ENCODE assay signal across 24 cellular contexts in genomic region chr6:85069577-85069976, GRCh38.
DNase-seq lines count a peak whose midpoint lies in the region; ATAC-seq, FAIRE-seq and TF ChIP-seq lines count a peak whose summit lies in the region.
"Had no signal": no experiment of that assay in that cellular context is flagged by ENCODE, and none has a peak within 500 bp of the region (broad histone marks: within the 10 kb centered on the region; RNA-seq: fewer than 3 reads in every experiment).

No MANE protein-coding gene starts in this region.

- WGBS in A549 (ENCODE audit: missing lambda C conversion rate) = 94% methylated on average over 1 of the region's 1 CpG
- no CpG with 5 or more reads among the region's 1 CpG for WGBS in IMR-90 (ENCODE audit: extremely low coverage in 2 of 2, insufficient read length in 1 of 2), 2 experiments
- 88% methylated on average over 1 of the region's 1 CpG; no CpG with 5 or more reads in 1 of the 2 experiments for WGBS in H1 (ENCODE audit: extremely low coverage in 1 of 2, insufficient coverage in 1 of 2, insufficient read length in 1 of 2, insufficient replicate concordance in 2 of 2, low coverage in 1 of 2, low lambda C conversion rate in 2 of 2, missing lambda C conversion rate in 1 of 2), 2 experiments

- ATAC-seq in A549 = no peak
- ATAC-seq in IMR-90 (ENCODE audit: low read depth) = no peak
- ATAC-seq: GM12878 had no signal

- no peak overlapping the region for H2BK5ac ChIP-seq in IMR-90 (ENCODE audit: low read depth, low read length, poor library complexity, severe bottlenecking)
- H2BK5ac ChIP-seq in H1 (ENCODE audit: low read depth, low read length) = no peak overlapping the region

- H3K4me1 ChIP-seq in A549 (no peaks in the 10 kb centered on the region), IMR-90 (ENCODE audit: control insufficient read depth, insufficient read depth, low read length) (no peaks in the 10 kb centered on the region), H1 (replicated peaks in 1 of 4; ENCODE audit: control insufficient read depth in 3 of 4, insufficient read depth in 4 of 4, low read length in 3 of 4) (no peaks in the 10 kb centered on the region)
- H3K4me1 ChIP-seq: BLaER1 had no signal

- H2BK20ac ChIP-seq in IMR-90 (ENCODE audit: low read depth, low read length) = no peak overlapping the region
- H2BK20ac ChIP-seq in H1 (ENCODE audit: low read length) = no peak overlapping the region

- no peak overlapping the region for H4K5ac ChIP-seq in IMR-90 (ENCODE audit: low read depth, low read length)
- no peak overlapping the region for H4K5ac ChIP-seq in H1 (ENCODE audit: insufficient read length, low read depth, low read length)

- H3K4me3 ChIP-seq in A549 (no peak overlapping the region), IMR-90 (ENCODE audit: insufficient read depth, low read depth, low read length) (no peak overlapping the region), H1 (ENCODE audit: extremely low read depth in 1 of 4, insufficient read depth in 2 of 4, low read depth in 3 of 4, low read length in 4 of 4) (no peak overlapping the region)
- H3K4me3 ChIP-seq: BLaER1, GM12878 had no signal

- CTCF ChIA-PET in A549 (lab: Yijun Ruan, JAX) = no interaction called here
- CTCF ChIA-PET in IMR-90 (lab: Yijun Ruan, JAX) = no interaction called here
- CTCF ChIA-PET in H1 (lab: Charles Lee; ENCODE audit: partially characterized antibody) = no interaction called here

- H3K27me3 ChIP-seq in IMR-90 (ENCODE audit: control insufficient read depth, insufficient read depth, low read length) (no peaks in the 10 kb centered on the region), H1 (replicated peaks in 1 of 4; ENCODE audit: control insufficient read depth in 3 of 4, extremely low read depth in 1 of 4, insufficient read depth in 3 of 4, low read length in 3 of 4) (peaks cover 0 to 1% (median 0%) of the 10 kb centered on the region in 4 experiments; a peak in 1 of 7 replicates)
- H3K27me3 ChIP-seq: BE2C, BLaER1 had no signal

- H3K14ac ChIP-seq in IMR-90 (replicated peaks; ENCODE audit: low read depth, low read length) (no peak overlapping the region), H1 (ENCODE audit: insufficient read length) (no peak overlapping the region)

- DNase-seq in A549 (ENCODE audit: low read depth in 1 of 2, low spot score in 1 of 2) (no peak), IMR-90 (no peak), H1 (ENCODE audit: low read depth in 1 of 2, low spot score in 2 of 2) (no peak), cerebellum (ENCODE audit: low spot score) (no peak), AG20443 (ENCODE audit: low spot score) (no peak)
- DNase-seq: 8988T; BE2C; C1 segment of cervical spinal cord; CD4-positive, alpha-beta memory T cell; CD4-positive, CD25-positive, alpha-beta regulatory T cell; CD8-positive, alpha-beta memory T cell; COR-L47; DMS 273 treated with DMSO at 0.1 percent for 48 hours; DMS153; DMS53; DMS79; DND-41; EL; GDM1 had no signal

- TF ChIP-seq POLR2A in A549 (IDR thresholded peaks at IDR 0.05; ENCODE audit: low read length) = no peak
- no peak for TF ChIP-seq POLR2A in IMR-90 (IDR thresholded peaks at IDR 0.05; ENCODE audit: low read depth, low read length)
- no peak for TF ChIP-seq POLR2A in H1 (IDR thresholded peaks at IDR 0.05; ENCODE audit: control extremely low read depth in 1 of 2, low read depth in 2 of 2, low read length in 2 of 2)

- H3K4me2 ChIP-seq in A549 (no peak overlapping the region), IMR-90 (ENCODE audit: low read depth, low read length) (no peak overlapping the region), H1 (ENCODE audit: insufficient read depth in 1 of 2, low read depth in 2 of 2, low read length in 2 of 2) (no peak overlapping the region)
- H3K4me2 ChIP-seq: BLaER1 had no signal

- H2AFZ ChIP-seq in IMR-90 (replicated peaks; ENCODE audit: low read length, poor library complexity) = no peak overlapping the region
- H2AFZ ChIP-seq in H1 (ENCODE audit: low read length) = no peak overlapping the region

- H3K9me1 ChIP-seq in IMR-90 (ENCODE audit: insufficient read depth, low read length) = no peaks in the 10 kb centered on the region

- TF ChIP-seq CTCF in A549 (IDR thresholded peaks at IDR 0.05) (no peak), IMR-90 (conservative IDR thresholded peaks at IDR 0.05; ENCODE audit: low read depth, low read length) (no peak), H1 (IDR thresholded peaks at IDR 0.05; ENCODE audit: control extremely low read depth in 1 of 3, insufficient read depth in 1 of 3, low read depth in 1 of 3, low read length in 3 of 3) (no peak)

- H3K4ac ChIP-seq in IMR-90 (ENCODE audit: low read depth, low read length) = no peak overlapping the region
- no peak overlapping the region for H3K4ac ChIP-seq in H1 (replicated peaks; ENCODE audit: insufficient read length, low read depth, low read length)

- H2BK15ac ChIP-seq in IMR-90 (ENCODE audit: low read depth, low read length) (no peak overlapping the region), H1 (ENCODE audit: low read length) (no peak overlapping the region)

- H3K79me2 ChIP-seq in H1 (ENCODE audit: control insufficient read depth in 1 of 2, insufficient read depth in 2 of 2, low read length in 2 of 2) = no peaks in the 10 kb centered on the region

- no peak overlapping the region for H3K56ac ChIP-seq in IMR-90 (ENCODE audit: extremely low read depth, insufficient read depth, low read length)
- no peak overlapping the region for H3K56ac ChIP-seq in H1 (replicated peaks; ENCODE audit: insufficient read length, low read depth, low read length)

- H4K20me1 ChIP-seq in IMR-90 (ENCODE audit: insufficient read depth, low read length) (no peaks in the 10 kb centered on the region), H1 (replicated peaks in 1 of 2; ENCODE audit: control insufficient read depth in 1 of 2, insufficient read depth in 2 of 2, low read length in 2 of 2) (no peaks in the 10 kb centered on the region)
- H4K20me1 ChIP-seq: BLaER1 had no signal

- H3K18ac ChIP-seq in IMR-90 (ENCODE audit: low read depth, low read length) = no peak overlapping the region
- H3K18ac ChIP-seq in H1 (ENCODE audit: extremely low read depth, low read length) = no peak overlapping the region

- H2BK120ac ChIP-seq in IMR-90 (ENCODE audit: low read depth, low read length) = no peak overlapping the region
- no peak overlapping the region for H2BK120ac ChIP-seq in H1 (replicated peaks; ENCODE audit: low read depth, low read length)

- dilution Hi-C loops in IMR-90 (cut with HindIII; ENCODE audit: low sequenced_read_pairs, unreplicated experiment) = no loop called here

- no peak overlapping the region for H2AK9ac ChIP-seq in IMR-90 (replicated peaks; ENCODE audit: low read depth, low read length, poor library complexity)

- no peaks in the 10 kb centered on the region for H3K79me1 ChIP-seq in IMR-90 (ENCODE audit: low read depth in 1 of 2, low read length in 2 of 2)
- H3K79me1 ChIP-seq in H1 (ENCODE audit: low read depth, low read length) = no peaks in the 10 kb centered on the region

- in situ Hi-C loops in IMR-90 (cut with MboI; ENCODE audit: low sequenced_read_pairs) = no loop called here

- H3K36me3 ChIP-seq in IMR-90 (ENCODE audit: control insufficient read depth, insufficient read depth, low read length) = no peaks in the 10 kb centered on the region
- H3K36me3 ChIP-seq in H1 (ENCODE audit: control insufficient read depth in 2 of 4, insufficient read depth in 4 of 4, low read length in 3 of 4) = no peaks in the 10 kb centered on the region
- H3K36me3 ChIP-seq: BE2C, BLaER1 had no signal

- no TSS peak for BruUV-seq in IMR-90 (replicated peaks; lab: Mats Ljungman, UMichigan)

- no peaks in the 10 kb centered on the region for H3K23me2 ChIP-seq in H1 (ENCODE audit: low read depth, low read length)

- no peak overlapping the region for H2BK12ac ChIP-seq in H1 (ENCODE audit: low read depth, low read length)

- TF ChIP-seq EP300 in A549 (IDR thresholded peaks at IDR 0.05) (no peak), H1 (IDR thresholded peaks at IDR 0.05; ENCODE audit: borderline replicate concordance in 1 of 2, low read depth in 2 of 2, low read length in 2 of 2) (no peak)

- H4K91ac ChIP-seq in IMR-90 (ENCODE audit: insufficient read depth, low read depth, low read length) = no peak overlapping the region
- H4K91ac ChIP-seq in H1 (replicated peaks; ENCODE audit: insufficient read length, low read length) = no peak overlapping the region

- H2AK5ac ChIP-seq in IMR-90 (ENCODE audit: low read depth, low read length) (no peak overlapping the region), H1 (ENCODE audit: low read depth, low read length) (no peak overlapping the region)

- H3K23ac ChIP-seq in IMR-90 (ENCODE audit: low read depth, low read length) = no peak overlapping the region
- no peak overlapping the region for H3K23ac ChIP-seq in H1 (ENCODE audit: insufficient read length)

- H4K8ac ChIP-seq in IMR-90 (ENCODE audit: low read depth in 2 of 2, low read length in 2 of 2) (no peak overlapping the region), H1 (ENCODE audit: extremely low read depth, insufficient read depth, low read length) (no peak overlapping the region)

- POLR2A ChIA-PET in A549 (lab: Yijun Ruan, JAX) (no interaction called here), IMR-90 (lab: Charles Lee; ENCODE audit: unreplicated experiment) (no interaction called here), H1 (lab: Charles Lee; ENCODE audit: partially characterized antibody) (no interaction called here)

- TF ChIP-seq RAD21 in A549 (conservative IDR thresholded peaks at IDR 0.05 in 1 of 2, IDR thresholded peaks at IDR 0.05 in 1 of 2) (no peak), IMR-90 (IDR thresholded peaks at IDR 0.05; ENCODE audit: low read length) (no peak), H1 (IDR thresholded peaks at IDR 0.05 in 1 of 2, conservative IDR thresholded peaks at IDR 0.05 in 1 of 2; ENCODE audit: low read depth in 2 of 2, low read length in 2 of 2) (no peak)

- FAIRE-seq in A549 (lab: Jason Lieb, UNC) (no peak), H1 (lab: Jason Lieb, UNC) (no peak)
- FAIRE-seq: A204.1, GM12878, GM12892, GM18507 had no signal

- no peaks in the 10 kb centered on the region for H3K9me3 ChIP-seq in A549
- no peaks in the 10 kb centered on the region for H3K9me3 ChIP-seq in IMR-90 (ENCODE audit: control insufficient read depth, insufficient read depth, low read length)
- no peaks in the 10 kb centered on the region for H3K9me3 ChIP-seq in H1 (ENCODE audit: insufficient read depth in 2 of 2, low read depth in 1 of 2, low read length in 1 of 2)
- H3K9me3 ChIP-seq: BE2C, BLaER1 had no signal

- H3K27ac ChIP-seq in A549 (no peak overlapping the region), IMR-90 (ENCODE audit: insufficient read depth, low read length) (no peak overlapping the region), H1 (ENCODE audit: low read depth, low read length) (no peak overlapping the region)
- H3K27ac ChIP-seq: BLaER1 had no signal

- no peak overlapping the region for H3K9ac ChIP-seq in IMR-90 (ENCODE audit: low read depth, low read length)
- no peak overlapping the region for H3K9ac ChIP-seq in H1 (replicated peaks in 1 of 4; ENCODE audit: extremely low read depth in 1 of 4, low read depth in 3 of 4, low read length in 3 of 4)
- H3K9ac ChIP-seq: BLaER1 had no signal

- intact Hi-C loops in IMR-90 (cut with micrococcal nuclease) = loop anchor here (10.0 kb wide), 1 partner anchor 225 kb away; no protein-coding TSS in a partner anchor

TF ChIP-seq in A549, 52 proteins besides CTCF, POLR2A, EP300 and RAD21 (continues in another document):
- no peak for TF ChIP-seq GATA3 (IDR thresholded peaks at IDR 0.05; ENCODE audit: borderline replicate concordance)

TF ChIP-seq in H1, 55 proteins besides CTCF, POLR2A, EP300 and RAD21 (continues in another document):
- peak; percentile 55; the same call in 1 of the 2 replicates for TF ChIP-seq MAFK (IDR thresholded peaks at IDR 0.05; ENCODE audit: low read depth, low read length)

Comparison
In these comparisons a context has a peak if more than half of its experiments do, and no peak if none do; other contexts are left out.
1. Of the 18 proteins assayed by ChIP-seq in both H1 and A549: peak only in H1: none; only in A549: none; in both: MAFK; in neither: 17.